ENCODE assay signal across 1 cellular context in the genomic region with DNA sequence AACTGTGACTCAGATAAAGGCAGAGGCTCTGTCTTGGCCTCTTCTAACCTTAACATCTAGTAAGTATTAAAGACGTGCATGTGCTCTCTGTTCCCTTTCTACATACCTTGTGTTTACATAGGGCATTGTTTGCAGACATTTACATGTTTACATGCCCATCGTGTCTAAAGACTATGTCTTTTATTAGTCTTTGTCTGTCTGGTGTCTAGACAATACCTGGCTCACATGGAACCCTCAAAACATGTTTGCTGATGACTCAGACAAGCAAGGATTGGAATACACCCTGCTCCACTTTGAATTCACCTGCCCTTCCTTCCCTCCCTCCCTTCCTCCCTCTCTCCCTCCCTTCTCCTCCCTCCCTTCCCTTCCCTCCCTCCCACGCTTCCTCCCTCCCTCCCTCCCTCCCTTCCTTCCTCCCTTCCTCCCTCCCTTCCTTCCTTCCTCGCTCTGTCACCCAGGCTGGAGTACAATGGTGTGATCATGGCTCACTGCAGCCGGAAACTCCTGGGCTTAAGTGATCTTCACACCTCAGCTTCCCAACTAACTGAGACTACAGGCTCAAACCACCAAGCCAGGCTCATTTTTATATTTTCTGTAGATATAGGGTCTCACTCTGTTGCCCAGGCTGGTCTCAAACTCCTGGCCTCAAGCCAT.
TF ChIP-seq lines count a peak whose summit lies in the region.

No MANE protein-coding gene starts in this region.

TF ChIP-seq in HepG2, 621 proteins besides CTCF, POLR2A, EP300 and RAD21 (continued from another document and continues in another):
- TF ChIP-seq, protein P1, sequence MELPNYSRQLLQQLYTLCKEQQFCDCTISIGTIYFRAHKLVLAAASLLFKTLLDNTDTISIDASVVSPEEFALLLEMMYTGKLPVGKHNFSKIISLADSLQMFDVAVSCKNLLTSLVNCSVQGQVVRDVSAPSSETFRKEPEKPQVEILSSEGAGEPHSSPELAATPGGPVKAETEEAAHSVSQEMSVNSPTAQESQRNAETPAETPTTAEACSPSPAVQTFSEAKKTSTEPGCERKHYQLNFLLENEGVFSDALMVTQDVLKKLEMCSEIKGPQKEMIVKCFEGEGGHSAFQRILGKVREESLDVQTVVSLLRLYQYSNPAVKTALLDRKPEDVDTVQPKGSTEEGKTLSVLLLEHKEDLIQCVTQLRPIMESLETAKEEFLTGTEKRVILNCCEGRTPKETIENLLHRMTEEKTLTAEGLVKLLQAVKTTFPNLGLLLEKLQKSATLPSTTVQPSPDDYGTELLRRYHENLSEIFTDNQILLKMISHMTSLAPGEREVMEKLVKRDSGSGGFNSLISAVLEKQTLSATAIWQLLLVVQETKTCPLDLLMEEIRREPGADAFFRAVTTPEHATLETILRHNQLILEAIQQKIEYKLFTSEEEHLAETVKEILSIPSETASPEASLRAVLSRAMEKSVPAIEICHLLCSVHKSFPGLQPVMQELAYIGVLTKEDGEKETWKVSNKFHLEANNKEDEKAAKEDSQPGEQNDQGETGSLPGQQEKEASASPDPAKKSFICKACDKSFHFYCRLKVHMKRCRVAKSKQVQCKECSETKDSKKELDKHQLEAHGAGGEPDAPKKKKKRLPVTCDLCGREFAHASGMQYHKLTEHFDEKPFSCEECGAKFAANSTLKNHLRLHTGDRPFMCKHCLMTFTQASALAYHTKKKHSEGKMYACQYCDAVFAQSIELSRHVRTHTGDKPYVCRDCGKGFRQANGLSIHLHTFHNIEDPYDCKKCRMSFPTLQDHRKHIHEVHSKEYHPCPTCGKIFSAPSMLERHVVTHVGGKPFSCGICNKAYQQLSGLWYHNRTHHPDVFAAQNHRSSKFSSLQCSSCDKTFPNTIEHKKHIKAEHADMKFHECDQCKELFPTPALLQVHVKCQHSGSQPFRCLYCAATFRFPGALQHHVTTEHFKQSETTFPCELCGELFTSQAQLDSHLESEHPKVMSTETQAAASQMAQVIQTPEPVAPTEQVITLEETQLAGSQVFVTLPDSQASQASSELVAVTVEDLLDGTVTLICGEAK (IDR thresholded peaks at IDR 0.05): no peak
- TF ChIP-seq, protein P1 (CRISPR knock-in tag; IDR thresholded peaks at IDR 0.05): no peak
- TF ChIP-seq KAT2B (IDR thresholded peaks at IDR 0.05; ENCODE audit: borderline replicate concordance, low read depth, low read length) (no peak), FOXK2 (IDR thresholded peaks at IDR 0.05) (peak; percentile 62), ZNF567 (CRISPR knock-in tag; IDR thresholded peaks at IDR 0.05; ENCODE audit: borderline replicate concordance) (no peak), ONECUT2 (CRISPR knock-in tag; IDR thresholded peaks at IDR 0.05) (no peak), FIP1L1 (IDR thresholded peaks at IDR 0.05; ENCODE audit: borderline replicate concordance, insufficient read depth, low read depth, low read length) (no peak), ELF1 (CRISPR knock-in tag; IDR thresholded peaks at IDR 0.05) (no peak), ZNF761 (CRISPR knock-in tag; conservative IDR thresholded peaks at IDR 0.05) (no peak), GZF1 (CRISPR knock-in tag; IDR thresholded peaks at IDR 0.05) (no peak), NR2F6 (IDR thresholded peaks at IDR 0.05) (no peak), NR2F6 (CRISPR knock-in tag; IDR thresholded peaks at IDR 0.05) (peak; percentile 49; the same call in 1 of the 2 replicates), ZNF292 (CRISPR knock-in tag; IDR thresholded peaks at IDR 0.05; ENCODE audit: borderline replicate concordance, low read depth) (no peak), TOE1 (CRISPR knock-in tag; IDR thresholded peaks at IDR 0.05) (no peak), WIZ (CRISPR knock-in tag; IDR thresholded peaks at IDR 0.05) (no peak), ZNF850 (CRISPR knock-in tag; conservative IDR thresholded peaks at IDR 0.05) (no peak), MAFG (CRISPR knock-in tag; IDR thresholded peaks at IDR 0.05) (no peak), ZNF510 (CRISPR knock-in tag; IDR thresholded peaks at IDR 0.05; ENCODE audit: low read depth) (no peak), KDM3A (CRISPR knock-in tag; IDR thresholded peaks at IDR 0.05; ENCODE audit: low read depth) (no peak), ZMYM3 (CRISPR knock-in tag; IDR thresholded peaks at IDR 0.05) (no peak), PCBP1 (IDR thresholded peaks at IDR 0.05; ENCODE audit: borderline replicate concordance, low read depth, low read length) (0 out of 2 replicates have a peak, but pooled peaks have one; percentile 66), KDM5A (IDR thresholded peaks at IDR 0.05; ENCODE audit: borderline replicate concordance, low read length) (no peak), ZNF749 (CRISPR knock-in tag; IDR thresholded peaks at IDR 0.05; ENCODE audit: borderline replicate concordance) (no peak), DMAP1 (CRISPR knock-in tag; IDR thresholded peaks at IDR 0.05) (no peak), RBFOX2 (IDR thresholded peaks at IDR 0.05; ENCODE audit: low read depth, low read length) (no peak), ZFP62 (CRISPR knock-in tag; IDR thresholded peaks at IDR 0.05) (no peak), ZNF501 (CRISPR knock-in tag; IDR thresholded peaks at IDR 0.05) (no peak), SNAPC2 (CRISPR knock-in tag; IDR thresholded peaks at IDR 0.05) (no peak), ZC3H13 (CRISPR knock-in tag; IDR thresholded peaks at IDR 0.05) (no peak), ZNF230 (CRISPR knock-in tag; IDR thresholded peaks at IDR 0.05) (no peak), ATAD3A (CRISPR knock-in tag; IDR thresholded peaks at IDR 0.05) (no peak), PPARG (CRISPR knock-in tag; conservative IDR thresholded peaks at IDR 0.05) (peak; percentile 63; the same call in 1 of the 2 replicates), STAG1 (CRISPR knock-in tag; IDR thresholded peaks at IDR 0.05) (no peak), EEA1 (CRISPR knock-in tag; IDR thresholded peaks at IDR 0.05; ENCODE audit: borderline replicate concordance) (no peak), MED8 (CRISPR knock-in tag; IDR thresholded peaks at IDR 0.05; ENCODE audit: insufficient replicate concordance) (no peak), NFE2L1 (CRISPR knock-in tag; IDR thresholded peaks at IDR 0.05; ENCODE audit: borderline replicate concordance) (no peak), ZMAT3 (CRISPR knock-in tag; conservative IDR thresholded peaks at IDR 0.05) (no peak), SKI (IDR thresholded peaks at IDR 0.05; ENCODE audit: partially characterized antibody) (peak; percentile 99), ZBTB3 (CRISPR knock-in tag; IDR thresholded peaks at IDR 0.05; ENCODE audit: borderline replicate concordance, low read depth) (no peak), HOXA5 (CRISPR knock-in tag; IDR thresholded peaks at IDR 0.05) (no peak), YEATS4 (CRISPR knock-in tag; IDR thresholded peaks at IDR 0.05; ENCODE audit: borderline replicate concordance) (no peak), ZFYVE20 (CRISPR knock-in tag; IDR thresholded peaks at IDR 0.05; ENCODE audit: borderline replicate concordance, low read depth) (no peak), MIER3 (CRISPR knock-in tag; IDR thresholded peaks at IDR 0.05; ENCODE audit: borderline replicate concordance) (no peak), ZKSCAN8 (CRISPR knock-in tag; IDR thresholded peaks at IDR 0.05; ENCODE audit: borderline replicate concordance) (no peak; the same call in 1 of the 2 replicates), ZFP37 (CRISPR knock-in tag; IDR thresholded peaks at IDR 0.05; ENCODE audit: borderline replicate concordance) (no peak), ATF7 (IDR thresholded peaks at IDR 0.05) (no peak), ATF7 (CRISPR knock-in tag; IDR thresholded peaks at IDR 0.05) (no peak), ZNF839 (CRISPR knock-in tag; IDR thresholded peaks at IDR 0.05; ENCODE audit: borderline replicate concordance) (no peak), HHEX (CRISPR knock-in tag; IDR thresholded peaks at IDR 0.05) (no peak), ZNF224 (CRISPR knock-in tag; IDR thresholded peaks at IDR 0.05) (no peak), ZFP41 (CRISPR knock-in tag; IDR thresholded peaks at IDR 0.05; ENCODE audit: borderline replicate concordance) (no peak), CHCHD3 (CRISPR knock-in tag; IDR thresholded peaks at IDR 0.05) (no peak), DR1 (CRISPR knock-in tag; IDR thresholded peaks at IDR 0.05) (no peak), ZNF205 (CRISPR knock-in tag; IDR thresholded peaks at IDR 0.05) (no peak), ZNF225 (CRISPR knock-in tag; IDR thresholded peaks at IDR 0.05) (no peak), ZNF776 (CRISPR knock-in tag; IDR thresholded peaks at IDR 0.05) (no peak)
- TF ChIP-seq, protein P2, sequence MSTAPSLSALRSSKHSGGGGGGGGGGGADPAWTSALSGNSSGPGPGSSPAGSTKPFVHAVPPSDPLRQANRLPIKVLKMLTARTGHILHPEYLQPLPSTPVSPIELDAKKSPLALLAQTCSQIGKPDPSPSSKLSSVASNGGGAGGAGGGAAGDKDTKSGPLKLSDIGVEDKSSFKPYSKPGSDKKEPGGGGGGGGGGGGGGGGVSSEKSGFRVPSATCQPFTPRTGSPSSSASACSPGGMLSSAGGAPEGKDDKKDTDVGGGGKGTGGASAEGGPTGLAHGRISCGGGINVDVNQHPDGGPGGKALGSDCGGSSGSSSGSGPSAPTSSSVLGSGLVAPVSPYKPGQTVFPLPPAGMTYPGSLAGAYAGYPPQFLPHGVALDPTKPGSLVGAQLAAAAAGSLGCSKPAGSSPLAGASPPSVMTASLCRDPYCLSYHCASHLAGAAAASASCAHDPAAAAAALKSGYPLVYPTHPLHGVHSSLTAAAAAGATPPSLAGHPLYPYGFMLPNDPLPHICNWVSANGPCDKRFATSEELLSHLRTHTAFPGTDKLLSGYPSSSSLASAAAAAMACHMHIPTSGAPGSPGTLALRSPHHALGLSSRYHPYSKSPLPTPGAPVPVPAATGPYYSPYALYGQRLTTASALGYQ (CRISPR knock-in tag; IDR thresholded peaks at IDR 0.05): no peak
- TF ChIP-seq, protein P3, sequence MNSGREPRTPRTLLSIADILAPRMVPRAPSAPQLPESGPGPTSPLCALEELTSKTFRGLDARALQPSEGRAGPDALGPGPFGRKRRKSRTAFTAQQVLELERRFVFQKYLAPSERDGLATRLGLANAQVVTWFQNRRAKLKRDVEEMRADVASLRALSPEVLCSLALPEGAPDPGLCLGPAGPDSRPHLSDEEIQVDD (CRISPR knock-in tag; IDR thresholded peaks at IDR 0.05; ENCODE audit: borderline replicate concordance): no peak
- TF ChIP-seq, protein P4, sequence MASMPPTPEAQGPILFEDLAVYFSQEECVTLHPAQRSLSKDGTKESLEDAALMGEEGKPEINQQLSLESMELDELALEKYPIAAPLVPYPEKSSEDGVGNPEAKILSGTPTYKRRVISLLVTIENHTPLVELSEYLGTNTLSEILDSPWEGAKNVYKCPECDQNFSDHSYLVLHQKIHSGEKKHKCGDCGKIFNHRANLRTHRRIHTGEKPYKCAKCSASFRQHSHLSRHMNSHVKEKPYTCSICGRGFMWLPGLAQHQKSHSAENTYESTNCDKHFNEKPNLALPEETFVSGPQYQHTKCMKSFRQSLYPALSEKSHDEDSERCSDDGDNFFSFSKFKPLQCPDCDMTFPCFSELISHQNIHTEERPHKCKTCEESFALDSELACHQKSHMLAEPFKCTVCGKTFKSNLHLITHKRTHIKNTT (CRISPR knock-in tag; IDR thresholded peaks at IDR 0.05): no peak
- TF ChIP-seq, protein P5, sequence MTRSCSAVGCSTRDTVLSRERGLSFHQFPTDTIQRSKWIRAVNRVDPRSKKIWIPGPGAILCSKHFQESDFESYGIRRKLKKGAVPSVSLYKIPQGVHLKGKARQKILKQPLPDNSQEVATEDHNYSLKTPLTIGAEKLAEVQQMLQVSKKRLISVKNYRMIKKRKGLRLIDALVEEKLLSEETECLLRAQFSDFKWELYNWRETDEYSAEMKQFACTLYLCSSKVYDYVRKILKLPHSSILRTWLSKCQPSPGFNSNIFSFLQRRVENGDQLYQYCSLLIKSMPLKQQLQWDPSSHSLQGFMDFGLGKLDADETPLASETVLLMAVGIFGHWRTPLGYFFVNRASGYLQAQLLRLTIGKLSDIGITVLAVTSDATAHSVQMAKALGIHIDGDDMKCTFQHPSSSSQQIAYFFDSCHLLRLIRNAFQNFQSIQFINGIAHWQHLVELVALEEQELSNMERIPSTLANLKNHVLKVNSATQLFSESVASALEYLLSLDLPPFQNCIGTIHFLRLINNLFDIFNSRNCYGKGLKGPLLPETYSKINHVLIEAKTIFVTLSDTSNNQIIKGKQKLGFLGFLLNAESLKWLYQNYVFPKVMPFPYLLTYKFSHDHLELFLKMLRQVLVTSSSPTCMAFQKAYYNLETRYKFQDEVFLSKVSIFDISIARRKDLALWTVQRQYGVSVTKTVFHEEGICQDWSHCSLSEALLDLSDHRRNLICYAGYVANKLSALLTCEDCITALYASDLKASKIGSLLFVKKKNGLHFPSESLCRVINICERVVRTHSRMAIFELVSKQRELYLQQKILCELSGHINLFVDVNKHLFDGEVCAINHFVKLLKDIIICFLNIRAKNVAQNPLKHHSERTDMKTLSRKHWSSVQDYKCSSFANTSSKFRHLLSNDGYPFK (CRISPR knock-in tag; IDR thresholded peaks at IDR 0.05; ENCODE audit: borderline replicate concordance): no peak
- TF ChIP-seq, protein P6, sequence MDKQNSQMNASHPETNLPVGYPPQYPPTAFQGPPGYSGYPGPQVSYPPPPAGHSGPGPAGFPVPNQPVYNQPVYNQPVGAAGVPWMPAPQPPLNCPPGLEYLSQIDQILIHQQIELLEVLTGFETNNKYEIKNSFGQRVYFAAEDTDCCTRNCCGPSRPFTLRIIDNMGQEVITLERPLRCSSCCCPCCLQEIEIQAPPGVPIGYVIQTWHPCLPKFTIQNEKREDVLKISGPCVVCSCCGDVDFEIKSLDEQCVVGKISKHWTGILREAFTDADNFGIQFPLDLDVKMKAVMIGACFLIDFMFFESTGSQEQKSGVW (CRISPR knock-in tag; IDR thresholded peaks at IDR 0.05; ENCODE audit: borderline replicate concordance): no peak
